In genomic region chr6:25992413-25993037, GRCh38 we compare ENCODE assay signal across 1 cellular context.
TF ChIP-seq lines count a peak whose summit lies in the region.

No MANE protein-coding gene starts in this region.

TF ChIP-seq in SK-N-SH, 30 proteins besides CTCF, POLR2A, EP300 and RAD21 (continued from another document):
- TF ChIP-seq ZBTB33 (IDR thresholded peaks at IDR 0.05; ENCODE audit: borderline replicate concordance, low read depth) (peak; percentile 62; the same call in 1 of the 2 replicates), GABPA (IDR thresholded peaks at IDR 0.05; ENCODE audit: low read depth) (no peak), EZH2phosphoT487 (IDR thresholded peaks at IDR 0.05; ENCODE audit: borderline replicate concordance, low read depth) (no peak), RCOR1 (IDR thresholded peaks at IDR 0.05; ENCODE audit: low read length) (0 out of 2 replicates have a peak, but pooled peaks have one; percentile 44), TAF1 (IDR thresholded peaks at IDR 0.05; ENCODE audit: borderline replicate concordance, low read depth, low read length) (peak; percentile 79; the same call in 1 of the 2 replicates), PBX3 (IDR thresholded peaks at IDR 0.05) (no peak; the same call in 1 of the 2 replicates), TEAD4 (IDR thresholded peaks at IDR 0.05; ENCODE audit: borderline replicate concordance, insufficient read depth) (no peak), NRF1 (IDR thresholded peaks at IDR 0.05; ENCODE audit: low read depth, low read length) (peak; percentile 27; the same call in 1 of the 2 replicates), GATA2 (CRISPR knock-in tag; IDR thresholded peaks at IDR 0.05) (no peak), MEF2A (IDR thresholded peaks at IDR 0.05; ENCODE audit: borderline replicate concordance, low read depth) (no peak), TCF12 (IDR thresholded peaks at IDR 0.05) (no peak; the same call in 1 of the 2 replicates), FOXM1 (IDR thresholded peaks at IDR 0.05; ENCODE audit: low read depth) (no peak), MXI1 (IDR thresholded peaks at IDR 0.05; ENCODE audit: low read depth, low read length) (peak; percentile 25; the same call in 1 of the 2 replicates), ELF1 (IDR thresholded peaks at IDR 0.05) (no peak), SIN3A (IDR thresholded peaks at IDR 0.05; ENCODE audit: borderline replicate concordance, low read depth, low read length) (0 out of 2 replicates have a peak, but pooled peaks have one; percentile 25)
- TF ChIP-seq, protein P1, sequence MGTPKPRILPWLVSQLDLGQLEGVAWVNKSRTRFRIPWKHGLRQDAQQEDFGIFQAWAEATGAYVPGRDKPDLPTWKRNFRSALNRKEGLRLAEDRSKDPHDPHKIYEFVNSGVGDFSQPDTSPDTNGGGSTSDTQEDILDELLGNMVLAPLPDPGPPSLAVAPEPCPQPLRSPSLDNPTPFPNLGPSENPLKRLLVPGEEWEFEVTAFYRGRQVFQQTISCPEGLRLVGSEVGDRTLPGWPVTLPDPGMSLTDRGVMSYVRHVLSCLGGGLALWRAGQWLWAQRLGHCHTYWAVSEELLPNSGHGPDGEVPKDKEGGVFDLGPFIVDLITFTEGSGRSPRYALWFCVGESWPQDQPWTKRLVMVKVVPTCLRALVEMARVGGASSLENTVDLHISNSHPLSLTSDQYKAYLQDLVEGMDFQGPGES (IDR thresholded peaks at IDR 0.05; ENCODE audit: low read depth, low read length) = no peak
- TF ChIP-seq, protein P2, sequence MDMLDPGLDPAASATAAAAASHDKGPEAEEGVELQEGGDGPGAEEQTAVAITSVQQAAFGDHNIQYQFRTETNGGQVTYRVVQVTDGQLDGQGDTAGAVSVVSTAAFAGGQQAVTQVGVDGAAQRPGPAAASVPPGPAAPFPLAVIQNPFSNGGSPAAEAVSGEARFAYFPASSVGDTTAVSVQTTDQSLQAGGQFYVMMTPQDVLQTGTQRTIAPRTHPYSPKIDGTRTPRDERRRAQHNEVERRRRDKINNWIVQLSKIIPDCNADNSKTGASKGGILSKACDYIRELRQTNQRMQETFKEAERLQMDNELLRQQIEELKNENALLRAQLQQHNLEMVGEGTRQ (IDR thresholded peaks at IDR 0.05; ENCODE audit: borderline replicate concordance, low read depth, low read length) = no peak
